In genomic region chr17:34367486-34368270, GRCh38 we compare ENCODE assay signal across 37 cellular contexts. TPM values are rescaled to one million over a fixed set of nuclear protein-coding genes. Genes with fewer than 3 reads are reported as not detected.
"Had no signal": no experiment of that assay in that cellular context is flagged by ENCODE, and none has a peak within 500 bp of the region (broad histone marks: within the 10 kb centered on the region; RNA-seq: fewer than 3 reads in every experiment).

No MANE protein-coding gene starts in this region.

- H3K4me3 ChIP-seq: adrenal gland, ascending aorta, cardiac muscle cell, colonic mucosa, dorsolateral prefrontal cortex, gastroesophageal sphincter, right atrium auricular region, smooth muscle cell, tibial nerve had no signal

- H3K4me1 ChIP-seq: adrenal gland, ascending aorta, colonic mucosa, gastroesophageal sphincter, right atrium auricular region had no signal

- ATAC-seq: gastroesophageal sphincter; naive thymus-derived CD8-positive, alpha-beta T cell; stimulated activated memory B cell treated with anti-CD40 and anti-IgM and Interleukin-4, amounts not matched to agents 10 μg/mL and 1 μg/mL and 100 μg/mL, for 72 hours had no signal

- DNase-seq: activated B cell treated with CpG ODN at 0.5 μM for 24 hours; activated CD4-positive, alpha-beta T cell treated with anti-CD3 and anti-CD28 coated beads, Interleukin-2, amount 50 U/mL, for 4 hours; activated effector memory CD4-positive, alpha-beta T cell treated with anti-CD3 and anti-CD28 coated beads, Interleukin-2, amount 50 U/mL, for 16 hours; activated naive CD4-positive, alpha-beta T cell treated with anti-CD3 and anti-CD28 coated beads for 36 hours; activated naive CD8-positive, alpha-beta T cell treated with anti-CD3 and anti-CD28 coated beads for 36 hours; activated T-cell treated with anti-CD3 and anti-CD28 coated beads, Interleukin-2, amount 50 U/mL, for 1 hour; adrenal gland; cerebellar nuclear complex; colonic mucosa; dorsolateral prefrontal cortex; effector memory CD4-positive, alpha-beta T cell; erythroblast; hippocampal formation; left cardiac atrium; midbrain; stimulated activated CD4-positive, alpha-beta T cell treated with anti-CD3 and anti-CD28 coated beads, Interleukin-1b, Interleukin-23, amount 100 ng/mL, for 48 hours; stimulated activated CD4-positive, alpha-beta T cell treated with anti-CD3 and anti-CD28 coated beads, Interleukin-4, amount 100 ng/mL, for 4 hours; stimulated activated CD8-positive, alpha-beta memory T cell treated with anti-CD3 and anti-CD28 coated beads, Interleukin-4, amount 100 ng/mL, for 48 hours had no signal

- H3K27me3 ChIP-seq: adrenal gland, ascending aorta, cardiac muscle cell, colonic mucosa, right atrium auricular region, tibial nerve had no signal

- H3K9me3 ChIP-seq: adrenal gland, ascending aorta, colonic mucosa, gastroesophageal sphincter, right atrium auricular region, tibial nerve had no signal

- H3K36me3 ChIP-seq: adrenal gland, ascending aorta, cardiac muscle cell, colonic mucosa, gastroesophageal sphincter, right atrium auricular region, tibial nerve had no signal

- H3K4me2 ChIP-seq: smooth muscle cell had no signal

- H3K27ac ChIP-seq: adrenal gland, ascending aorta, cardiac muscle cell, colonic mucosa, gastroesophageal sphincter, right atrium auricular region, tibial nerve had no signal

RNA-seq across cellular contexts. Expression of gene CCL1, which starts 4.6 kb away (rescaled TPM):
- total RNA-seq: activated B cell treated with CpG ODN at 0.5 μM for 24 hours; activated naive CD4-positive, alpha-beta T cell treated with anti-CD3 and anti-CD28 coated beads for 36 hours; activated naive CD8-positive, alpha-beta T cell treated with anti-CD3 and anti-CD28 coated beads for 36 hours; adrenal gland; ascending aorta; cardiac muscle cell; colonic mucosa; fibroblast of lung; fibroblast of villous mesenchyme; gastroesophageal sphincter; left cardiac atrium; liver; naive thymus-derived CD8-positive, alpha-beta T cell; neural crest cell; omental fat pad; pulmonary artery endothelial cell; right atrium auricular region; smooth muscle cell; temporal lobe; tibial nerve; urinary bladder had no signal
- polyA plus RNA-seq: adrenal gland; cardiac muscle cell; fibroblast of lung; keratinocyte; liver; naive thymus-derived CD8-positive, alpha-beta T cell; smooth muscle cell; urinary bladder had no signal

RNA-seq across cellular contexts. Expression of gene CCL13, which starts 11.4 kb away (rescaled TPM):
- total RNA-seq: activated B cell treated with CpG ODN at 0.5 μM for 24 hours; activated naive CD4-positive, alpha-beta T cell treated with anti-CD3 and anti-CD28 coated beads for 36 hours; activated naive CD8-positive, alpha-beta T cell treated with anti-CD3 and anti-CD28 coated beads for 36 hours; activated T-helper 1 cell treated with anti-CD3 and anti-CD28 coated beads, Interleukin-12 subunit alpha, Interleukin-12 subunit beta, Interleukin-2, Interleukin-4 antibody, amounts not matched to agents 30 ng/mL and 10 ng/mL and 1 ng/mL, durations not matched to agents 14 hours and 24 hours and 36 hours; ascending aorta; cardiac muscle cell; dorsolateral prefrontal cortex; fibroblast of lung; fibroblast of villous mesenchyme; naive thymus-derived CD8-positive, alpha-beta T cell; neural crest cell; pulmonary artery endothelial cell; smooth muscle cell; T-helper 2 cell treated with Interferon-gamma antibody and Interleukin-4, amounts not matched to agents 100 ng/mL and 5 ng/mL, for 36 hours had no signal
- polyA plus RNA-seq: cardiac muscle cell; keratinocyte; naive thymus-derived CD8-positive, alpha-beta T cell; smooth muscle cell had no signal

RNA-seq across cellular contexts. Expression of gene CCL8, which starts 48.4 kb away (rescaled TPM):
- total RNA-seq: activated B cell treated with CpG ODN at 0.5 μM for 24 hours; activated naive CD4-positive, alpha-beta T cell treated with anti-CD3 and anti-CD28 coated beads for 36 hours; activated naive CD8-positive, alpha-beta T cell treated with anti-CD3 and anti-CD28 coated beads for 36 hours; activated T-helper 1 cell treated with anti-CD3 and anti-CD28 coated beads, Interleukin-12 subunit alpha, Interleukin-12 subunit beta, Interleukin-2, Interleukin-4 antibody, amounts not matched to agents 30 ng/mL and 10 ng/mL and 1 ng/mL, durations not matched to agents 14 hours and 24 hours and 36 hours; ascending aorta; cardiac muscle cell; fibroblast of villous mesenchyme; liver; naive thymus-derived CD8-positive, alpha-beta T cell; neural crest cell; pulmonary artery endothelial cell; smooth muscle cell; T-helper 2 cell treated with Interferon-gamma antibody and Interleukin-4, amounts not matched to agents 100 ng/mL and 5 ng/mL, for 36 hours; tibial nerve had no signal
- polyA plus RNA-seq: cardiac muscle cell; keratinocyte; naive thymus-derived CD8-positive, alpha-beta T cell; smooth muscle cell had no signal
